Comparison of ENCODE assay signal across 1 cellular context in genomic region chr5:95840969-95841368, GRCh38.
TF ChIP-seq lines count a peak whose summit lies in the region.

No MANE protein-coding gene starts in this region.

TF ChIP-seq in A549, 52 proteins besides CTCF, POLR2A, EP300 and RAD21 (continued from another document):
- no peak for TF ChIP-seq ZNF302 (CRISPR knock-in tag; IDR thresholded peaks at IDR 0.05)
